In the genomic region with DNA sequence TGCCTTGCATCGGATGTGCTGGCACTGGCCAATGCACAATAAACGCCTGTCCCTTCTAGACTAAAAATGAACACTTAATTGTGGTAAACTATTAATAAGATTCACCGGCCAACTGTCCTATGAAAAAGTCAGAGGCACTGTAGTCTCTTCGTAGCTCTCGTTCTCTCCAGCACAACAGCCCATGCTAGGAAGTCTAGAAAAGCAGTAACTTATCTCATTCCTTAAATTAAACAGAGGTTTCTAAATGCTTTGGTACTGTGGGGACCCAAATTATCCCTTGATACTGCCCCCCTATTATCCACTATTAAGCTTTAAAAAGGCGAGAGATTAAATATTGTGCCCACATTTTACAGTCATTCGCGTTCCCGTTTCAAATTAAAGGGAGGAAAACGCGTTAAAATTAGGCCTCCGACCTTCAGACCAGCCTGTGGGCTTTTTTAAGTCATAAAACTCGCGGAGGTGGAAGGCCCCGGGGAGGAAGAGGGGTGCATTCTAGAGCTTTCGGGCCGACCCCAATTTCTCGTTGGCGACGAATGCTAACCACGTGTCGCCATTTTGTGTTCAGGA, we compare ENCODE assay signal across 8 cellular contexts. TPM values are rescaled to one million over a fixed set of nuclear protein-coding genes. Genes with fewer than 3 reads are reported as not detected.
DNase-seq lines count a peak whose midpoint lies in the region; ATAC-seq and TF ChIP-seq lines count a peak whose summit lies in the region.

No MANE protein-coding gene starts in this region.

- peak overlapping the region; percentile 99 for H3K9ac ChIP-seq in adipocyte (ENCODE audit: low read length)

- ATAC-seq in left lung (no peak), GM21390 (IDR thresholded peaks at IDR 0.05; ENCODE audit: unreplicated experiment) (no peak)

- WGBS in testis, 2 donors = 7 to 9% methylated on average over 22 of the region's 22 CpGs

- CTCF ChIA-PET in HEK293 (lab: Yijun Ruan, JAX) = interaction anchor here (0.6 to 1.4 kb wide), 7 partner anchors 15 to 361 kb away, joined by 3 to 6 read pairs (median 3); no protein-coding TSS in a partner anchor

- no peaks in the 10 kb centered on the region for H3K27me3 ChIP-seq in adipocyte (replicated peaks; ENCODE audit: control insufficient read depth, insufficient read depth, low read length)
- H3K27me3 ChIP-seq in left lung = no peaks in the 10 kb centered on the region
- H3K27me3 ChIP-seq in testis = no peaks in the 10 kb centered on the region

- H3K9me3 ChIP-seq in HEK293 (ENCODE audit: control insufficient read depth, insufficient read depth, low read depth, low read length) (no peaks in the 10 kb centered on the region), adipocyte (ENCODE audit: control insufficient read depth, low read length) (no peaks in the 10 kb centered on the region), left lung (no peaks in the 10 kb centered on the region), testis (no peaks in the 10 kb centered on the region)

- intact Hi-C loops in left lung (cut with DNase I) (loop anchor here in 1 of 2 donors (5.0 to 10.0 kb wide), 3 partner anchors 37 to 171 kb away; a partner anchor contains a TSS), testis (cut with DNase I; ENCODE audit: low total_unique reads) (loop anchor here (2.0 to 10.0 kb wide), 3 partner anchors 37 to 171 kb away; a partner anchor contains a TSS)

- POLR2A ChIA-PET in HEK293 (lab: Yijun Ruan, JAX) = interaction anchor here (0.5 to 5.9 kb wide), 8 partner anchors 23 to 715 kb away, joined by 3 to 56 read pairs (median 5); a partner anchor contains a TSS

- peaks cover 11% of the 10 kb centered on the region for H3K4me1 ChIP-seq in HEK293 (ENCODE audit: control insufficient read depth, insufficient read depth, low read length)
- peaks cover 32% of the 10 kb centered on the region for H3K4me1 ChIP-seq in adipocyte (ENCODE audit: control insufficient read depth, insufficient read depth, low read length)
- peaks cover 15 to 63% of the 10 kb centered on the region in 2 donors for H3K4me1 ChIP-seq in left lung
- H3K4me1 ChIP-seq in testis = peaks cover 33% of the 10 kb centered on the region

- TF ChIP-seq CTCF in 22Rv1 (IDR thresholded peaks at IDR 0.05) (no peak), HEK293 (tag by site-specific recombination; IDR thresholded peaks at IDR 0.05) (no peak), left lung (IDR thresholded peaks at IDR 0.05) (no peak), testis (IDR thresholded peaks at IDR 0.05) (no peak)

- H3K27ac ChIP-seq in 22Rv1 = peak overlapping the region; percentile 100
- peak overlapping the region; percentile 100 for H3K27ac ChIP-seq in HEK293 (ENCODE audit: extremely low read depth, low read depth, low read length)
- H3K27ac ChIP-seq in left lung = peak overlapping the region; percentile 100
- H3K27ac ChIP-seq in testis = peak overlapping the region; percentile 100

- H3K36me3 ChIP-seq in HEK293 (ENCODE audit: control insufficient read depth in 2 of 2, insufficient read depth in 1 of 2, low read length in 2 of 2) (peaks cover 15 to 66% of the 10 kb centered on the region in 2 experiments), adipocyte (ENCODE audit: control insufficient read depth, insufficient read depth, low read length, severe bottlenecking) (peaks cover 36% of the 10 kb centered on the region), left lung (peaks cover 0 to 43% of the 10 kb centered on the region in 2 donors), testis (ENCODE audit: low read depth, missing control alignments) (no peaks in the 10 kb centered on the region)

- TF ChIP-seq POLR2A in testis (IDR thresholded peaks at IDR 0.05) = no peak

- H3K4me3 ChIP-seq in HEK293 (ENCODE audit: low read depth, low read length) = peak overlapping the region; percentile 70
- peak overlapping the region; percentile 90 for H3K4me3 ChIP-seq in adipocyte (ENCODE audit: low read length)
- peak overlapping the region; percentile 53 to 93 for H3K4me3 ChIP-seq in left lung
- peak overlapping the region; percentile 82 to 94 for H3K4me3 ChIP-seq in testis

- DNase-seq in adipocyte (ENCODE audit: low read depth) = no peak
- DNase-seq in left lung = no peak
- DNase-seq in testis = no peak
- no peak for DNase-seq in HuH-7.5 (ENCODE audit: low spot score)
- DNase-seq in COLO829 (ENCODE audit: low spot score) = no peak

TF ChIP-seq in HEK293, 187 proteins besides CTCF, POLR2A, EP300 and RAD21:
- TF ChIP-seq ZNF335 (tag by site-specific recombination; conservative IDR thresholded peaks at IDR 0.05) (0 out of 2 replicates have a peak, but pooled peaks have one; percentile 28), HOXD13 (CRISPR knock-in tag; IDR thresholded peaks at IDR 0.05; ENCODE audit: borderline replicate concordance) (no peak), ZNF544 (tag by site-specific recombination; IDR thresholded peaks at IDR 0.05) (no peak), SP2 (tag by site-specific recombination; IDR thresholded peaks at IDR 0.05) (no peak)

RNA-seq across cellular contexts. Expression of a gene that starts 1.5 kb away (rescaled TPM):
- total RNA-seq in left lung = 100 to 1,000 TPM; 297 to 404 TPM
- 100 to 1,000 TPM; 144 to 200 TPM for total RNA-seq in testis
- 270 TPM for polyA plus RNA-seq in testis (ENCODE audit: insufficient read depth, low read depth, low replicate concordance)
